24 cellular contexts compared by ENCODE assay signal in the genomic region with DNA sequence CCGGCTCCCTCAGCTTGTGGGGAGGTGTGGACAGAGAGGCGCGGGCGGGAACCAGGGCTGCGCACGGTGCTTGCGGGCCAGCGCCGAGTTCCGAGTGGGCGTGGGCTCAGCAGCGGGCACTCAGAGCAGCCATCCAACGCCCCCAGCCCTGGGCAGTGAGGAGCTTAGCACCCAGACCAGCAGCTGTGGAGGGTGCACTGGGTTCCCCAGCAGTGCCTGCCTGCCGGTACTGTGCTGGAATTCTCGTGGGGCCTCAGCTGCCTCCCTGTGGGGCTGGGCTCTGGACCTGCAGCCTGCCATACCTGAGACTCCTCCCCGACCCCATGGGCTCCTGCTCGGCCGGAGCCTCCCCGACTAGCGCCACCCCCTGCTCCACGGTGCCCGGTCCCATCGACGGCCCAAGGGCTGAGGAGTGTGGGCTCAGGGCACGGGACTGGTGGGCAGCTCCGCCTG.
"Had no signal": no experiment of that assay in that cellular context is flagged by ENCODE, and none has a peak within 500 bp of the region (broad histone marks: within the 10 kb centered on the region; RNA-seq: fewer than 3 reads in every experiment).

No MANE protein-coding gene starts in this region.

- H3K36me3 ChIP-seq: esophagus muscularis mucosa, gastrocnemius medialis, left ventricle myocardium inferior, prostate gland, stomach, thoracic aorta, transverse colon, uterus had no signal

- DNase-seq: effector memory CD8-positive, alpha-beta T cell; gastrocnemius medialis; glutamatergic neuron; immature natural killer cell; left cardiac atrium; left ventricle myocardium inferior; mesendoderm; naive B cell; retina; stimulated activated CD8-positive, alpha-beta memory T cell treated with anti-CD3 and anti-CD28 coated beads, Interleukin-4, amount 100 ng/mL, for 48 hours; stomach; substantia nigra; transverse colon; uterus had no signal

- H3K27me3 Mint-ChIP-seq: dendritic cell treated with granulocyte-macrophage colony-stimulating factor and Interleukin-4, amounts not matched to agents 40 ng/mL and 50 ng/mL, for 4 days; naive B cell; stimulated activated memory B cell treated with anti-CD40 and anti-IgM and Interleukin-4, amounts not matched to agents 10 μg/mL and 1 μg/mL and 100 μg/mL, for 72 hours had no signal

- ATAC-seq: effector memory CD8-positive, alpha-beta T cell; gastrocnemius medialis; left cardiac atrium; sciatic nerve; stimulated activated memory B cell treated with anti-CD40 and anti-IgM and Interleukin-4, amounts not matched to agents 10 μg/mL and 1 μg/mL and 100 μg/mL, for 72 hours had no signal

- H3K4me1 Mint-ChIP-seq: central memory CD8-positive, alpha-beta T cell; immature natural killer cell; naive B cell; nephron; stimulated activated memory B cell treated with anti-CD40 and anti-IgM and Interleukin-4, amounts not matched to agents 10 μg/mL and 1 μg/mL and 100 μg/mL, for 72 hours had no signal

- H3K27me3 ChIP-seq: esophagus muscularis mucosa, gastrocnemius medialis, stomach, transverse colon, uterus had no signal

- H3K27ac Mint-ChIP-seq: dendritic cell treated with granulocyte-macrophage colony-stimulating factor and Interleukin-4, amounts not matched to agents 40 ng/mL and 50 ng/mL, for 4 days; effector memory CD8-positive, alpha-beta T cell; immature natural killer cell; nephron; stimulated activated memory B cell treated with anti-CD40 and anti-IgM and Interleukin-4, amounts not matched to agents 10 μg/mL and 1 μg/mL and 100 μg/mL, for 72 hours had no signal

- H3K27ac ChIP-seq: epithelial cell of prostate, esophagus muscularis mucosa, gastrocnemius medialis, left ventricle myocardium inferior, parathyroid adenoma, prostate gland, stomach, thoracic aorta, transverse colon, uterus had no signal

- H3K4me1 ChIP-seq: esophagus muscularis mucosa, gastrocnemius medialis, left ventricle myocardium inferior, parathyroid adenoma, prostate gland, stomach, transverse colon, uterus had no signal

- H3K9me3 Mint-ChIP-seq: effector memory CD8-positive, alpha-beta T cell; stimulated activated memory B cell treated with anti-CD40 and anti-IgM and Interleukin-4, amounts not matched to agents 10 μg/mL and 1 μg/mL and 100 μg/mL, for 72 hours had no signal

- H3K9me3 ChIP-seq: gastrocnemius medialis, prostate gland, thoracic aorta, transverse colon, uterus had no signal

- H3K36me3 Mint-ChIP-seq: immature natural killer cell; naive B cell; stimulated activated memory B cell treated with anti-CD40 and anti-IgM and Interleukin-4, amounts not matched to agents 10 μg/mL and 1 μg/mL and 100 μg/mL, for 72 hours had no signal

- H3K4me3 ChIP-seq: esophagus muscularis mucosa, gastrocnemius medialis, left ventricle myocardium inferior, prostate gland, stomach, thoracic aorta, transverse colon, uterus had no signal

- H3K4me3 Mint-ChIP-seq: central memory CD8-positive, alpha-beta T cell; dendritic cell treated with granulocyte-macrophage colony-stimulating factor and Interleukin-4, amounts not matched to agents 40 ng/mL and 50 ng/mL, for 4 days; effector memory CD8-positive, alpha-beta T cell; immature natural killer cell; naive B cell; nephron; stimulated activated memory B cell treated with anti-CD40 and anti-IgM and Interleukin-4, amounts not matched to agents 10 μg/mL and 1 μg/mL and 100 μg/mL, for 72 hours had no signal
